Comparison of ENCODE assay signal across 1 cellular context in the genomic region with DNA sequence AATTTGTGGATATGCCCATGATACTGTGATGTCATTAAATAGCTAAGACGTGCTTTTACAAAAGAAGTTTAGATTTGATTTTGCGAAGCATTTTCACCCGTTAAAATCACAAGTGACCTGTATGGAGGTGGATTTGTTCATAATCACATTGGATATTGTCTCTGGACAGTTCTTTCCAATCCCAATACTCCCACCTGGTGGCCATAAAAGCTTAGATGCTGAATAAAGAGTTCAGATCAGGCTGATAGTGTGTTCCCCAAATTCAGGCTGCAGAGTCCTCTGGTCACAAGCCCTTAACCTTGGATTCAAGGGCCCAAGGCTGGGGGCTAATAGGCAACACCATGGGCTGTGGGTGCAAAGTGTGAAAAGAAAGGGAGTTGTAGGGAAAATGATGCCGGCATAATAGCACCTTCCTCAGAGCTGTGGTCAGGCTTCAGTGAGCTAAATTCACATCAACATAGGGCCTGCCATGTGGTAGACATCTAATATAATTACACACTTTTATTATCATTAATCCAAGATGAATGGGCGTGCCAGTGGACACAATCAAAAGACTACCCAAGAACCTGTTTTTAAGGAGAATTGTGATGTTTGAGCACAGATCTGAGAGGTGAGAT.
TF ChIP-seq lines count a peak whose summit lies in the region.

No MANE protein-coding gene starts in this region.

TF ChIP-seq in GM23338, 12 proteins besides CTCF, POLR2A, EP300 and RAD21 (continued from another document):
- TF ChIP-seq, protein P1, sequence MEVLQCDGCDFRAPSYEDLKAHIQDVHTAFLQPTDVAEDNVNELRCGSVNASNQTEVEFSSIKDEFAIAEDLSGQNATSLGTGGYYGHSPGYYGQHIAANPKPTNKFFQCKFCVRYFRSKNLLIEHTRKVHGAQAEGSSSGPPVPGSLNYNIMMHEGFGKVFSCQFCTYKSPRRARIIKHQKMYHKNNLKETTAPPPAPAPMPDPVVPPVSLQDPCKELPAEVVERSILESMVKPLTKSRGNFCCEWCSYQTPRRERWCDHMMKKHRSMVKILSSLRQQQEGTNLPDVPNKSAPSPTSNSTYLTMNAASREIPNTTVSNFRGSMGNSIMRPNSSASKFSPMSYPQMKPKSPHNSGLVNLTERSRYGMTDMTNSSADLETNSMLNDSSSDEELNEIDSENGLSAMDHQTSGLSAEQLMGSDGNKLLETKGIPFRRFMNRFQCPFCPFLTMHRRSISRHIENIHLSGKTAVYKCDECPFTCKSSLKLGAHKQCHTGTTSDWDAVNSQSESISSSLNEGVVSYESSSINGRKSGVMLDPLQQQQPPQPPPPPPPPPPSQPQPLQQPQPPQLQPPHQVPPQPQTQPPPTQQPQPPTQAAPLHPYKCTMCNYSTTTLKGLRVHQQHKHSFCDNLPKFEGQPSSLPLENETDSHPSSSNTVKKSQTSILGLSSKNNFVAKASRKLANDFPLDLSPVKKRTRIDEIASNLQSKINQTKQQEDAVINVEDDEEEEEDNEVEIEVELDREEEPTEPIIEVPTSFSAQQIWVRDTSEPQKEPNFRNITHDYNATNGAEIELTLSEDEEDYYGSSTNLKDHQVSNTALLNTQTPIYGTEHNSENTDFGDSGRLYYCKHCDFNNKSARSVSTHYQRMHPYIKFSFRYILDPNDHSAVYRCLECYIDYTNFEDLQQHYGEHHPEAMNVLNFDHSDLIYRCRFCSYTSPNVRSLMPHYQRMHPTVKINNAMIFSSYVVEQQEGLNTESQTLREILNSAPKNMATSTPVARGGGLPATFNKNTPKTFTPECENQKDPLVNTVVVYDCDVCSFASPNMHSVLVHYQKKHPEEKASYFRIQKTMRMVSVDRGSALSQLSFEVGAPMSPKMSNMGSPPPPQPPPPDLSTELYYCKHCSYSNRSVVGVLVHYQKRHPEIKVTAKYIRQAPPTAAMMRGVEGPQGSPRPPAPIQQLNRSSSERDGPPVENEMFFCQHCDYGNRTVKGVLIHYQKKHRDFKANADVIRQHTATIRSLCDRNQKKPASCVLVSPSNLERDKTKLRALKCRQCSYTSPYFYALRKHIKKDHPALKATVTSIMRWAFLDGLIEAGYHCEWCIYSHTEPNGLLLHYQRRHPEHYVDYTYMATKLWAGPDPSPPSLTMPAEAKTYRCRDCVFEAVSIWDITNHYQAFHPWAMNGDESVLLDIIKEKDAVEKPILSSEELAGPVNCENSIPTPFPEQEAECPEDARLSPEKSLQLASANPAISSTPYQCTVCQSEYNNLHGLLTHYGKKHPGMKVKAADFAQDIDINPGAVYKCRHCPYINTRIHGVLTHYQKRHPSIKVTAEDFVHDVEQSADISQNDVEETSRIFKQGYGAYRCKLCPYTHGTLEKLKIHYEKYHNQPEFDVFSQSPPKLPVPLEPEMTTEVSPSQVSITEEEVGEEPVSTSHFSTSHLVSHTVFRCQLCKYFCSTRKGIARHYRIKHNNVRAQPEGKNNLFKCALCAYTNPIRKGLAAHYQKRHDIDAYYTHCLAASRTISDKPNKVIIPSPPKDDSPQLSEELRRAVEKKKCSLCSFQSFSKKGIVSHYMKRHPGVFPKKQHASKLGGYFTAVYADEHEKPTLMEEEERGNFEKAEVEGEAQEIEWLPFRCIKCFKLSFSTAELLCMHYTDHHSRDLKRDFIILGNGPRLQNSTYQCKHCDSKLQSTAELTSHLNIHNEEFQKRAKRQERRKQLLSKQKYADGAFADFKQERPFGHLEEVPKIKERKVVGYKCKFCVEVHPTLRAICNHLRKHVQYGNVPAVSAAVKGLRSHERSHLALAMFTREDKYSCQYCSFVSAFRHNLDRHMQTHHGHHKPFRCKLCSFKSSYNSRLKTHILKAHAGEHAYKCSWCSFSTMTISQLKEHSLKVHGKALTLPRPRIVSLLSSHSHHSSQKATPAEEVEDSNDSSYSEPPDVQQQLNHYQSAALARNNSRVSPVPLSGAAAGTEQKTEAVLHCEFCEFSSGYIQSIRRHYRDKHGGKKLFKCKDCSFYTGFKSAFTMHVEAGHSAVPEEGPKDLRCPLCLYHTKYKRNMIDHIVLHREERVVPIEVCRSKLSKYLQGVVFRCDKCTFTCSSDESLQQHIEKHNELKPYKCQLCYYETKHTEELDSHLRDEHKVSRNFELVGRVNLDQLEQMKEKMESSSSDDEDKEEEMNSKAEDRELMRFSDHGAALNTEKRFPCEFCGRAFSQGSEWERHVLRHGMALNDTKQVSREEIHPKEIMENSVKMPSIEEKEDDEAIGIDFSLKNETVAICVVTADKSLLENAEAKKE (CRISPR knock-in tag; IDR thresholded peaks at IDR 0.05), result no peak
- TF ChIP-seq EZH2phosphoT487 (IDR thresholded peaks at IDR 0.05; ENCODE audit: unreplicated experiment) (no peak), JUNB (IDR thresholded peaks at IDR 0.05; ENCODE audit: unreplicated experiment) (no peak), ZNF114 (CRISPR knock-in tag; IDR thresholded peaks at IDR 0.05) (no peak), POLR2AphosphoS5 (IDR thresholded peaks at IDR 0.05; ENCODE audit: low read depth) (no peak), NANOG (IDR thresholded peaks at IDR 0.05; ENCODE audit: borderline replicate concordance) (no peak), ZNF331 (CRISPR knock-in tag; IDR thresholded peaks at IDR 0.05; ENCODE audit: low read depth) (no peak), STAT1 (IDR thresholded peaks at IDR 0.05; ENCODE audit: unreplicated experiment) (no peak), EZH2 (IDR thresholded peaks at IDR 0.05; ENCODE audit: low read depth, unreplicated experiment) (no peak)
- TF ChIP-seq, protein P2, sequence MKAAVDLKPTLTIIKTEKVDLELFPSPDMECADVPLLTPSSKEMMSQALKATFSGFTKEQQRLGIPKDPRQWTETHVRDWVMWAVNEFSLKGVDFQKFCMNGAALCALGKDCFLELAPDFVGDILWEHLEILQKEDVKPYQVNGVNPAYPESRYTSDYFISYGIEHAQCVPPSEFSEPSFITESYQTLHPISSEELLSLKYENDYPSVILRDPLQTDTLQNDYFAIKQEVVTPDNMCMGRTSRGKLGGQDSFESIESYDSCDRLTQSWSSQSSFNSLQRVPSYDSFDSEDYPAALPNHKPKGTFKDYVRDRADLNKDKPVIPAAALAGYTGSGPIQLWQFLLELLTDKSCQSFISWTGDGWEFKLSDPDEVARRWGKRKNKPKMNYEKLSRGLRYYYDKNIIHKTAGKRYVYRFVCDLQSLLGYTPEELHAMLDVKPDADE (IDR thresholded peaks at IDR 0.05), result no peak
TF ChIP-seq in GM23338: peak in this region for 0.
